8 cellular contexts compared by ENCODE assay signal in the genomic region with DNA sequence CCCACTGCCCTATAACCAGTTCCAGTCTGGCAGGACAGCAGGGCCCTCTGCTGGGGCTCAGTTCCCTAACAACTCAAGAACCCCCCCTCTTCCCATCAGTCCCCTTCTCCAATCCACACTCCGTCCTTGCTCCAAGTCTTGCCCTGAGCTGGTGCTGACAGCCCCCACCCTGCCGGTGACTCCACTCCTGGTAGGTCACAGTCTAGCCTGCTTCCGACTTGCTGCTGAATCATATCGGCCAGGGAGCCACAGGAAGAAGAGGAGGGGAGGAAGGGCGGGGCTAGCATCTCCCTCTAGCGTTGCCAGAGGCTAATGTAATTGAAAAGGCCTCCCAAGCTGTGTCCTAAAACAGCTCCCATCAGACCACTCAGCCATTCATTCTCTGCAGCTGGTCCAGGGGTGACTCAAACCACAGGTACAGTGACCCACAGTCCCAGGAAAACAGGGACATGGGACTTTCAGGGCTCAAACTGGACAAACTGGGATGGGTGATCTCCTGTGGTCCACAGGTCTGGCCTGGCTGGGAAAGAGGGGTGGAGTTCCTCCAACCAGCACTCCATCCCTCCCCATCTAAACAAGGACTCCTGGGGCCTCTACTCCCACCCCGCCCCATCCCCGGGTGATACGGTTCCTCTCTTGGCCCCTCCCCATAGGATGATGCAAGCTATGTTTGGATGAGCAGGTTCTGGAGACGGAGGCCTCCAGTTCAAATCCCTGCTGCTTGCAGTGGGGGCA.
DNase-seq lines count a peak whose midpoint lies in the region; ATAC-seq and TF ChIP-seq lines count a peak whose summit lies in the region.

No MANE protein-coding gene starts in this region.

- DNase-seq in GM10248 (ENCODE audit: extremely low spot score): peak; percentile 82
- peak; percentile 63 for DNase-seq in NOMO-1 treated with DMSO at 0.1 percent for 48 hours (lab: John Stamatoyannopoulos, UW; ENCODE audit: unreplicated experiment)
- peak; percentile 92 for DNase-seq in activated CD8-positive, alpha-beta memory T cell treated with anti-CD3 and anti-CD28 coated beads, Interleukin-2, amount 10 ng/mL, durations not matched to agents 7 days and 5 days
- no peak for DNase-seq in omental fat pad (ENCODE audit: low spot score)
- peak; percentile 67 for DNase-seq in ureter (ENCODE audit: low spot score)
- no peak for DNase-seq in NCI-H2171 treated with DMSO at 0.1 percent for 48 hours (lab: John Stamatoyannopoulos, UW)

- H3K4me3 ChIP-seq in HEK293 (ENCODE audit: low read depth, low read length): no peak overlapping the region
- no peak overlapping the region for H3K4me3 ChIP-seq in esophagus (ENCODE audit: low read depth in 1 of 2, low read length in 2 of 2)

- 28 to 33% methylated on average over 10 of the region's 10 CpGs for whole genome bisulfite sequencing in esophagus, 2 donors

- no peaks in the 10 kb centered on the region for H3K9me3 Mint-ChIP-seq in activated CD8-positive, alpha-beta memory T cell treated with anti-CD3 and anti-CD28 coated beads, Interleukin-2, amount 10 ng/mL, durations not matched to agents 7 days and 5 days (ENCODE audit: low read depth)

- H3K36me3 Mint-ChIP-seq in activated CD8-positive, alpha-beta memory T cell treated with anti-CD3 and anti-CD28 coated beads, Interleukin-2, amount 10 ng/mL, durations not matched to agents 7 days and 5 days: no peaks in the 10 kb centered on the region

- peak; percentile 91 for ATAC-seq in activated CD8-positive, alpha-beta memory T cell treated with anti-CD3 and anti-CD28 coated beads, Interleukin-2, amount 10 ng/mL, durations not matched to agents 7 days and 5 days
- ATAC-seq in omental fat pad (ENCODE audit: low FRiP score): peak; percentile 62

- CTCF ChIA-PET in GM10248 (lab: Yijun Ruan, JAX): interaction anchor here (0.6 to 7.0 kb wide), 8 partner anchors 8 to 609 kb away, joined by 3 to 69 read pairs (median 4); no protein-coding TSS in a partner anchor
- CTCF ChIA-PET in HEK293 (lab: Yijun Ruan, JAX): interaction anchor here (0.6 to 1.5 kb wide), 8 partner anchors 9 to 189 kb away, joined by 3 to 6 read pairs (median 4); no protein-coding TSS in a partner anchor
- CTCF ChIA-PET in activated CD8-positive, alpha-beta memory T cell treated with anti-CD3 and anti-CD28 coated beads, Interleukin-2, amount 10 ng/mL, durations not matched to agents 7 days and 5 days (lab: Charles Lee): interaction anchor here (0.6 to 4.0 kb wide), 18 partner anchors 11 to 290 kb away, joined by 3 to 42 read pairs (median 3); a partner anchor contains a TSS

- H3K27ac Mint-ChIP-seq in activated CD8-positive, alpha-beta memory T cell treated with anti-CD3 and anti-CD28 coated beads, Interleukin-2, amount 10 ng/mL, durations not matched to agents 7 days and 5 days: peak overlapping the region; percentile 80

- H3K27me3 Mint-ChIP-seq in activated CD8-positive, alpha-beta memory T cell treated with anti-CD3 and anti-CD28 coated beads, Interleukin-2, amount 10 ng/mL, durations not matched to agents 7 days and 5 days: no peaks in the 10 kb centered on the region

- H3K4me1 Mint-ChIP-seq in activated CD8-positive, alpha-beta memory T cell treated with anti-CD3 and anti-CD28 coated beads, Interleukin-2, amount 10 ng/mL, durations not matched to agents 7 days and 5 days: peaks cover 45% of the 10 kb centered on the region

- POLR2A ChIA-PET in GM10248 (lab: Yijun Ruan, JAX) (no interaction called here), HEK293 (lab: Yijun Ruan, JAX) (no interaction called here)

- H3K4me1 ChIP-seq in HEK293 (ENCODE audit: control insufficient read depth, insufficient read depth, low read length) (no peaks in the 10 kb centered on the region; the same call in 1 of the 2 replicates), esophagus (ENCODE audit: control insufficient read depth in 2 of 2, insufficient read depth in 2 of 2, low read length in 1 of 2) (peaks cover 2 to 18% of the 10 kb centered on the region in 2 donors)

- H3K36me3 ChIP-seq in HEK293 (ENCODE audit: control insufficient read depth in 2 of 2, insufficient read depth in 1 of 2, low read length in 2 of 2) (no peaks in the 10 kb centered on the region), esophagus (ENCODE audit: control insufficient read depth in 2 of 2, insufficient read depth in 2 of 2, low read length in 1 of 2) (peaks cover 0 to 7% of the 10 kb centered on the region in 2 donors)

- H3K27ac ChIP-seq in HEK293 (ENCODE audit: extremely low read depth, low read depth, low read length): no peak overlapping the region; the same call in 1 of the 2 replicates
- peak overlapping the region; percentile 28 to 51 for H3K27ac ChIP-seq in esophagus (ENCODE audit: low read depth in 2 of 2, low read length in 1 of 2)

- no peaks in the 10 kb centered on the region for H3K9me3 ChIP-seq in HEK293 (ENCODE audit: control insufficient read depth, insufficient read depth, low read depth, low read length)
- H3K9me3 ChIP-seq in esophagus (ENCODE audit: control insufficient read depth in 2 of 2, insufficient read depth in 1 of 2, low read depth in 1 of 2, low read length in 1 of 2): no peaks in the 10 kb centered on the region

- peak overlapping the region; percentile 55 for H3K4me3 Mint-ChIP-seq in activated CD8-positive, alpha-beta memory T cell treated with anti-CD3 and anti-CD28 coated beads, Interleukin-2, amount 10 ng/mL, durations not matched to agents 7 days and 5 days

- H3K27me3 ChIP-seq in esophagus (ENCODE audit: control insufficient read depth in 1 of 2, insufficient read depth in 2 of 2, low read length in 2 of 2): no peaks in the 10 kb centered on the region

- TF ChIP-seq CTCF in GM10248 (IDR thresholded peaks at IDR 0.05; ENCODE audit: control extremely low read depth, extremely low read depth, low read depth, missing control alignments) (peak; percentile 23), HEK293 (tag by site-specific recombination; IDR thresholded peaks at IDR 0.05) (peak; percentile 79), omental fat pad (IDR thresholded peaks at IDR 0.05) (no peak)

TF ChIP-seq in HEK293, 187 proteins besides CTCF, POLR2A, EP300 and RAD21 (continues in another document):
- peak; percentile 40; the same call in 1 of the 2 replicates for TF ChIP-seq TRIM28 (IDR thresholded peaks at IDR 0.05; ENCODE audit: borderline replicate concordance, low read length)
- 0 out of 2 replicates have a peak, but pooled peaks have one; percentile 37 for TF ChIP-seq ZNF600 (tag by site-specific recombination; IDR thresholded peaks at IDR 0.05)
- TF ChIP-seq ZBTB48 (tag by site-specific recombination; IDR thresholded peaks at IDR 0.05): 0 out of 2 replicates have a peak, but pooled peaks have one; percentile 37
- peak; percentile 66 for TF ChIP-seq OSR2 (tag by site-specific recombination; IDR thresholded peaks at IDR 0.05)
- TF ChIP-seq, protein P1, sequence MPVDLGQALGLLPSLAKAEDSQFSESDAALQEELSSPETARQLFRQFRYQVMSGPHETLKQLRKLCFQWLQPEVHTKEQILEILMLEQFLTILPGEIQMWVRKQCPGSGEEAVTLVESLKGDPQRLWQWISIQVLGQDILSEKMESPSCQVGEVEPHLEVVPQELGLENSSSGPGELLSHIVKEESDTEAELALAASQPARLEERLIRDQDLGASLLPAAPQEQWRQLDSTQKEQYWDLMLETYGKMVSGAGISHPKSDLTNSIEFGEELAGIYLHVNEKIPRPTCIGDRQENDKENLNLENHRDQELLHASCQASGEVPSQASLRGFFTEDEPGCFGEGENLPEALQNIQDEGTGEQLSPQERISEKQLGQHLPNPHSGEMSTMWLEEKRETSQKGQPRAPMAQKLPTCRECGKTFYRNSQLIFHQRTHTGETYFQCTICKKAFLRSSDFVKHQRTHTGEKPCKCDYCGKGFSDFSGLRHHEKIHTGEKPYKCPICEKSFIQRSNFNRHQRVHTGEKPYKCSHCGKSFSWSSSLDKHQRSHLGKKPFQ (tag by site-specific recombination; IDR thresholded peaks at IDR 0.05): 0 out of 2 replicates have a peak, but pooled peaks have one; percentile 25
- peak; percentile 65 for TF ChIP-seq ZNF366 (tag by site-specific recombination; conservative IDR thresholded peaks at IDR 0.05)
- TF ChIP-seq, protein P2, sequence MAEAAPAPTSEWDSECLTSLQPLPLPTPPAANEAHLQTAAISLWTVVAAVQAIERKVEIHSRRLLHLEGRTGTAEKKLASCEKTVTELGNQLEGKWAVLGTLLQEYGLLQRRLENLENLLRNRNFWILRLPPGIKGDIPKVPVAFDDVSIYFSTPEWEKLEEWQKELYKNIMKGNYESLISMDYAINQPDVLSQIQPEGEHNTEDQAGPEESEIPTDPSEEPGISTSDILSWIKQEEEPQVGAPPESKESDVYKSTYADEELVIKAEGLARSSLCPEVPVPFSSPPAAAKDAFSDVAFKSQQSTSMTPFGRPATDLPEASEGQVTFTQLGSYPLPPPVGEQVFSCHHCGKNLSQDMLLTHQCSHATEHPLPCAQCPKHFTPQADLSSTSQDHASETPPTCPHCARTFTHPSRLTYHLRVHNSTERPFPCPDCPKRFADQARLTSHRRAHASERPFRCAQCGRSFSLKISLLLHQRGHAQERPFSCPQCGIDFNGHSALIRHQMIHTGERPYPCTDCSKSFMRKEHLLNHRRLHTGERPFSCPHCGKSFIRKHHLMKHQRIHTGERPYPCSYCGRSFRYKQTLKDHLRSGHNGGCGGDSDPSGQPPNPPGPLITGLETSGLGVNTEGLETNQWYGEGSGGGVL (tag by site-specific recombination; IDR thresholded peaks at IDR 0.05): peak; percentile 81
- TF ChIP-seq, protein P3, sequence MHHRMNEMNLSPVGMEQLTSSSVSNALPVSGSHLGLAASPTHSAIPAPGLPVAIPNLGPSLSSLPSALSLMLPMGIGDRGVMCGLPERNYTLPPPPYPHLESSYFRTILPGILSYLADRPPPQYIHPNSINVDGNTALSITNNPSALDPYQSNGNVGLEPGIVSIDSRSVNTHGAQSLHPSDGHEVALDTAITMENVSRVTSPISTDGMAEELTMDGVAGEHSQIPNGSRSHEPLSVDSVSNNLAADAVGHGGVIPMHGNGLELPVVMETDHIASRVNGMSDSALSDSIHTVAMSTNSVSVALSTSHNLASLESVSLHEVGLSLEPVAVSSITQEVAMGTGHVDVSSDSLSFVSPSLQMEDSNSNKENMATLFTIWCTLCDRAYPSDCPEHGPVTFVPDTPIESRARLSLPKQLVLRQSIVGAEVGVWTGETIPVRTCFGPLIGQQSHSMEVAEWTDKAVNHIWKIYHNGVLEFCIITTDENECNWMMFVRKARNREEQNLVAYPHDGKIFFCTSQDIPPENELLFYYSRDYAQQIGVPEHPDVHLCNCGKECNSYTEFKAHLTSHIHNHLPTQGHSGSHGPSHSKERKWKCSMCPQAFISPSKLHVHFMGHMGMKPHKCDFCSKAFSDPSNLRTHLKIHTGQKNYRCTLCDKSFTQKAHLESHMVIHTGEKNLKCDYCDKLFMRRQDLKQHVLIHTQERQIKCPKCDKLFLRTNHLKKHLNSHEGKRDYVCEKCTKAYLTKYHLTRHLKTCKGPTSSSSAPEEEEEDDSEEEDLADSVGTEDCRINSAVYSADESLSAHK (tag by site-specific recombination; IDR thresholded peaks at IDR 0.05): no peak
- TF ChIP-seq GLIS1 (tag by site-specific recombination; IDR thresholded peaks at IDR 0.05): peak; percentile 58

Comparison
In these comparisons a context has a peak if more than half of its experiments do, and no peak if none do; other contexts are left out.
1. DNase-seq: peak in GM10248 (single experiment), NOMO-1 treated with DMSO at 0.1 percent for 48 hours (single experiment), activated CD8-positive, alpha-beta memory T cell treated with anti-CD3 and anti-CD28 coated beads, Interleukin-2, amount 10 ng/mL, durations not matched to agents 7 days and 5 days (single experiment) and ureter (single experiment); none in omental fat pad (single experiment) and NCI-H2171 treated with DMSO at 0.1 percent for 48 hours (single experiment).
2. CTCF ChIP-seq: peak in GM10248 (single experiment) and HEK293 (single experiment); none in omental fat pad (0 of 3).